ENCODE assay signal across 8 cellular contexts in genomic region chrX:57909595-57910286, GRCh38. TPM values are rescaled to one million over a fixed set of nuclear protein-coding genes. Genes with fewer than 3 reads are reported as not detected.
DNase-seq lines count a peak whose midpoint lies in the region; ATAC-seq and TF ChIP-seq lines count a peak whose summit lies in the region.
"Not testable (repeated sequence)": the region's sequence is repeated elsewhere in the genome, so short reads cannot be mapped to it uniquely, and the experiment has no call there.

No MANE protein-coding gene starts in this region.

- H3K4me1 Mint-ChIP-seq in activated naive CD8-positive, alpha-beta T cell (ENCODE audit: low read depth): peaks cover 21% of the 10 kb centered on the region
- peaks cover 4 to 37% (median 12%) of the 10 kb centered on the region in 3 donors for H3K4me1 Mint-ChIP-seq in naive B cell

- not testable (repeated sequence) for TF ChIP-seq CTCF in GM12875 (IDR thresholded peaks at IDR 0.05; ENCODE audit: borderline replicate concordance, insufficient read depth, low read depth, low read length); RWPE2 (IDR thresholded peaks at IDR 0.05; ENCODE audit: poor library complexity, severe bottlenecking); fibroblast of mammary gland (conservative IDR thresholded peaks at IDR 0.05; ENCODE audit: control insufficient read depth, insufficient read depth, low read depth, low read length); thoracic aorta (IDR thresholded peaks at IDR 0.05)

- H3K36me3 ChIP-seq in RWPE2 (ENCODE audit: low read depth); thoracic aorta: not testable (repeated sequence)

- H3K36me3 Mint-ChIP-seq in activated naive CD8-positive, alpha-beta T cell; naive B cell: not testable (repeated sequence)

- H3K9me3 Mint-ChIP-seq in activated naive CD8-positive, alpha-beta T cell (ENCODE audit: low read depth); naive B cell: not testable (repeated sequence)

- H3K4me1 ChIP-seq in RWPE2 (ENCODE audit: insufficient read depth, poor library complexity, severe bottlenecking): not testable (repeated sequence)
- H3K4me1 ChIP-seq in thoracic aorta (ENCODE audit: control insufficient read depth in 1 of 2, low read depth in 2 of 2): peaks cover 0 to 24% of the 10 kb centered on the region in 2 donors

- not testable (repeated sequence) for H3K27me3 Mint-ChIP-seq in activated naive CD8-positive, alpha-beta T cell; naive B cell

- peak overlapping the region; percentile 51 for H3K4me3 ChIP-seq in GM12875 (ENCODE audit: low read depth, low read length)
- H3K4me3 ChIP-seq in RWPE2 (ENCODE audit: severe bottlenecking): peak overlapping the region; percentile 36
- H3K4me3 ChIP-seq in fibroblast of mammary gland (ENCODE audit: control insufficient read depth, low read depth, low read length): peak overlapping the region; percentile 29
- H3K4me3 ChIP-seq in thoracic aorta: peak overlapping the region; percentile 74

- not testable (repeated sequence) for H3K9me3 ChIP-seq in RWPE2 (ENCODE audit: severe bottlenecking); thoracic aorta

- H3K27ac ChIP-seq in RWPE2 (ENCODE audit: poor library complexity, severe bottlenecking): peak overlapping the region; percentile 39
- H3K27ac ChIP-seq in thoracic aorta: peak overlapping the region; percentile 75 to 90

- H3K27ac Mint-ChIP-seq in activated naive CD8-positive, alpha-beta T cell: not testable (repeated sequence)
- H3K27ac Mint-ChIP-seq in naive B cell: peak overlapping the region in 1 of 6 donors; percentile 90

- not testable (repeated sequence) for DNase-seq in RWPE2 (ENCODE audit: low spot score); fibroblast of mammary gland (ENCODE audit: low read depth); thoracic aorta (ENCODE audit: low spot score)
- peak; percentile 45 for DNase-seq in naive B cell

- ATAC-seq in GM21786 (IDR thresholded peaks at IDR 0.05; ENCODE audit: unreplicated experiment) (peak; percentile 76), HG03469 (IDR thresholded peaks at IDR 0.05; ENCODE audit: unreplicated experiment) (peak; percentile 49), RWPE2 (ENCODE audit: low read depth) (peak; percentile 67), naive B cell (ENCODE audit: low read depth in 2 of 2) (peak; percentile 77 to 78)
- ATAC-seq in thoracic aorta (ENCODE audit: insufficient number of reproducible peaks, low FRiP score, low read depth): not testable (repeated sequence)

- H3K27me3 ChIP-seq in RWPE2 (ENCODE audit: insufficient read depth, poor library complexity, severe bottlenecking); thoracic aorta (replicated peaks; ENCODE audit: insufficient read depth): not testable (repeated sequence)

- H3K4me3 Mint-ChIP-seq in activated naive CD8-positive, alpha-beta T cell: peak overlapping the region; percentile 38
- H3K4me3 Mint-ChIP-seq in naive B cell: peak overlapping the region in 6 of 8 donors; percentile 47 to 87 (median 63)

RNA-seq across cellular contexts. Expression of gene ZXDA, which starts 0.5 kb away (rescaled TPM):
- polyA plus RNA-seq in naive B cell (ENCODE audit: low read depth in 6 of 6): 1 to 10 TPM in 5 of 6 donors, under 1 TPM in 1; 0.10 to 8.9 (median 6.3) TPM
- total RNA-seq in thoracic aorta: 10 to 100 TPM in 1 of 2 donors, 1 to 10 TPM in 1; 8.9 to 13.8 TPM
